In genomic region chr9:135812961-135813360, GRCh38 we compare ENCODE assay signal across 26 cellular contexts.
"Had no signal": no experiment of that assay in that cellular context is flagged by ENCODE, and none has a peak within 500 bp of the region (broad histone marks: within the 10 kb centered on the region; RNA-seq: fewer than 3 reads in every experiment).

No MANE protein-coding gene starts in this region.

- H3K27me3 ChIP-seq: left lung, right lobe of liver, tibial nerve, vagina had no signal

- H3K27ac Mint-ChIP-seq: immature natural killer cell; naive thymus-derived CD4-positive, alpha-beta T cell; natural killer cell treated with Interleukin-12 subunit alpha and Interleukin-12 subunit beta and Interleukin-15 and Interleukin-18, amount 100 ng/mL, for 72 hours; stimulated activated memory B cell treated with anti-CD40 and anti-IgM and Interleukin-4, amounts not matched to agents 10 μg/mL and 1 μg/mL and 100 μg/mL, for 72 hours; type B pancreatic cell had no signal

- H3K4me1 Mint-ChIP-seq: naive thymus-derived CD4-positive, alpha-beta T cell; stimulated activated memory B cell treated with anti-CD40 and anti-IgM and Interleukin-4, amounts not matched to agents 10 μg/mL and 1 μg/mL and 100 μg/mL, for 72 hours had no signal

- H3K4me3 Mint-ChIP-seq: immature natural killer cell; naive thymus-derived CD4-positive, alpha-beta T cell; natural killer cell treated with Interleukin-12 subunit alpha and Interleukin-12 subunit beta and Interleukin-15 and Interleukin-18, amount 100 ng/mL, for 72 hours; stimulated activated memory B cell treated with anti-CD40 and anti-IgM and Interleukin-4, amounts not matched to agents 10 μg/mL and 1 μg/mL and 100 μg/mL, for 72 hours; stimulated activated naive CD8-positive, alpha-beta T cell treated with anti-CD3 and anti-CD28 coated beads, Interleukin-15, amount 100 ng/mL, for 72 hours; type B pancreatic cell had no signal

- H3K4me3 ChIP-seq: left lung, lung, mucosa of descending colon, psoas muscle, right lobe of liver, smooth muscle cell, tibial nerve, vagina had no signal

- H3K9me3 ChIP-seq: left lung, mucosa of descending colon, psoas muscle, right lobe of liver, tibial nerve, vagina had no signal

- H3K9me3 Mint-ChIP-seq: immature natural killer cell; naive thymus-derived CD4-positive, alpha-beta T cell; natural killer cell treated with Interleukin-12 subunit alpha and Interleukin-12 subunit beta and Interleukin-15 and Interleukin-18, amount 100 ng/mL, for 72 hours; stimulated activated memory B cell treated with anti-CD40 and anti-IgM and Interleukin-4, amounts not matched to agents 10 μg/mL and 1 μg/mL and 100 μg/mL, for 72 hours; stimulated activated naive CD8-positive, alpha-beta T cell treated with anti-CD3 and anti-CD28 coated beads, Interleukin-15, amount 100 ng/mL, for 72 hours; type B pancreatic cell had no signal

- ATAC-seq: left colon; left lung; mucosa of descending colon; naive thymus-derived CD4-positive, alpha-beta T cell; psoas muscle; right lobe of liver; stimulated activated memory B cell treated with anti-CD40 and anti-IgM and Interleukin-4, amounts not matched to agents 10 μg/mL and 1 μg/mL and 100 μg/mL, for 72 hours; stimulated activated naive CD8-positive, alpha-beta T cell treated with anti-CD3 and anti-CD28 coated beads, Interleukin-15, amount 100 ng/mL, for 72 hours had no signal

- H3K4me1 ChIP-seq: left lung, parathyroid adenoma, psoas muscle, right lobe of liver, tibial nerve, vagina had no signal

- H3K27ac ChIP-seq: left lung, parathyroid adenoma, psoas muscle, right lobe of liver, tibial nerve, vagina had no signal

- H3K27me3 Mint-ChIP-seq: naive thymus-derived CD4-positive, alpha-beta T cell; natural killer cell treated with Interleukin-12 subunit alpha and Interleukin-12 subunit beta and Interleukin-15 and Interleukin-18, amount 100 ng/mL, for 72 hours; stimulated activated memory B cell treated with anti-CD40 and anti-IgM and Interleukin-4, amounts not matched to agents 10 μg/mL and 1 μg/mL and 100 μg/mL, for 72 hours; stimulated activated naive CD8-positive, alpha-beta T cell treated with anti-CD3 and anti-CD28 coated beads, Interleukin-15, amount 100 ng/mL, for 72 hours; type B pancreatic cell had no signal

- DNase-seq: hypothalamus; immature natural killer cell; kidney; left colon; left lung; mesendoderm; midbrain; mucosa of descending colon; naive thymus-derived CD4-positive, alpha-beta T cell; psoas muscle; stimulated activated CD4-positive, alpha-beta T cell treated with anti-CD3 and anti-CD28 coated beads, Interleukin-1b, Interleukin-23, amount 100 ng/mL, for 48 hours; stimulated activated CD4-positive, alpha-beta T cell treated with anti-CD3 and anti-CD28 coated beads, Interleukin-2, amount 100 ng/mL, for 48 hours; stimulated activated CD4-positive, alpha-beta T cell treated with anti-CD3 and anti-CD28 coated beads, Interleukin-4, amount 100 ng/mL, for 4 hours; stimulated activated CD8-positive, alpha-beta memory T cell treated with anti-CD3 and anti-CD28 coated beads, Interleukin-4, amount 100 ng/mL, for 48 hours; stimulated activated naive CD4-positive, alpha-beta T cell treated with Interleukin-2 at 50 U/mL for 16 hours; stimulated activated naive CD8-positive, alpha-beta T cell treated with anti-CD3 and anti-CD28 coated beads, Interleukin-15, amount 100 ng/mL, for 72 hours; substantia nigra had no signal
